11 cellular contexts compared by ENCODE assay signal in genomic region chr11:126426820-126427749, GRCh38.
DNase-seq lines count a peak whose midpoint lies in the region; ATAC-seq, FAIRE-seq and TF ChIP-seq lines count a peak whose summit lies in the region.
"Had no signal": no experiment of that assay in that cellular context is flagged by ENCODE, and none has a peak within 500 bp of the region (broad histone marks: within the 10 kb centered on the region; RNA-seq: fewer than 3 reads in every experiment).

No MANE protein-coding gene starts in this region.

- intact Hi-C loops in breast epithelium (cut with DNase I; ENCODE audit: low total_unique reads) (no loop called here), MCF 10A (cut with micrococcal nuclease) (no loop called here), heart left ventricle (cut with DNase I) (loop anchor here in 2 of 10 donors (5.0 to 10.0 kb wide), 2 partner anchors 112 to 115 kb away; no protein-coding TSS in a partner anchor)

- TF ChIP-seq CTCF in breast epithelium (IDR thresholded peaks at IDR 0.05) (no peak), MCF 10A (IDR thresholded peaks at IDR 0.05; ENCODE audit: unreplicated experiment) (no peak), heart left ventricle (IDR thresholded peaks at IDR 0.05) (no peak)

- FAIRE-seq in RCC 7860 (lab: Jason Lieb, UNC), result no peak
- FAIRE-seq: A549 had no signal

- 57 to 65% (median 60%) methylated on average over 14 of the region's 14 CpGs for WGBS in heart left ventricle, 4 donors

- H3K27me3 ChIP-seq in breast epithelium (no peaks in the 10 kb centered on the region), heart left ventricle (no peaks in the 10 kb centered on the region)

- H3K36me3 ChIP-seq in breast epithelium (no peaks in the 10 kb centered on the region), heart left ventricle (no peaks in the 10 kb centered on the region)

- no TSS peak for BruUV-seq in MCF 10A (replicated peaks; lab: Mats Ljungman, UMichigan)

- POLR2A ChIA-PET in MCF 10A (lab: Yijun Ruan, JAX), result interaction anchor here (0.6 kb wide), 1 partner anchor 24 kb away, joined by 3 read pairs; no protein-coding TSS in a partner anchor

- H3K4me3 Mint-ChIP-seq in MCF 10A (ENCODE audit: unreplicated experiment), result no peak overlapping the region

- no peaks in the 10 kb centered on the region for H3K36me3 Mint-ChIP-seq in MCF 10A (ENCODE audit: insufficient read depth, unreplicated experiment)

- H3K9me3 ChIP-seq in breast epithelium (no peaks in the 10 kb centered on the region), heart left ventricle (no peaks in the 10 kb centered on the region)
- H3K9me3 ChIP-seq: A549 had no signal

- peak; percentile 80 for ATAC-seq in HG03469 (IDR thresholded peaks at IDR 0.05; ENCODE audit: unreplicated experiment)
- ATAC-seq in heart left ventricle, result peak in 3 of 4 donors; percentile 12 to 17 (median 14)
- ATAC-seq: A549 had no signal

- no peaks in the 10 kb centered on the region for H3K4me1 ChIP-seq in breast epithelium
- peaks cover 2 to 62% (median 18%) of the 10 kb centered on the region in 12 donors for H3K4me1 ChIP-seq in heart left ventricle

- TF ChIP-seq POLR2A in breast epithelium (IDR thresholded peaks at IDR 0.05), result no peak
- TF ChIP-seq POLR2A in heart left ventricle (IDR thresholded peaks at IDR 0.05), result no peak

- H3K4me3 ChIP-seq in breast epithelium (no peak overlapping the region), heart left ventricle (no peak overlapping the region)
- H3K4me3 ChIP-seq: A549 had no signal

- no peaks in the 10 kb centered on the region for H3K27me3 Mint-ChIP-seq in MCF 10A (ENCODE audit: insufficient read depth, unreplicated experiment)

- H3K9me3 Mint-ChIP-seq in MCF 10A (ENCODE audit: unreplicated experiment), result no peaks in the 10 kb centered on the region

- DNase-seq in breast epithelium (ENCODE audit: low spot score in 2 of 2) (peak in 1 of 2 donors; percentile 55), MCF 10A (ENCODE audit: unreplicated experiment) (no peak), heart left ventricle (peak in 1 of 5 donors; percentile 65), KG1 (lab: John Stamatoyannopoulos, UW) (no peak), NCI-H510A (lab: John Stamatoyannopoulos, UW) (no peak), RCC 7860 (ENCODE audit: low spot score) (no peak), NCI-H1092 (lab: John Stamatoyannopoulos, UW) (no peak)
- DNase-seq: activated CD4-positive, alpha-beta T cell treated with anti-CD3 and anti-CD28 coated beads for 1 hour; NCI-H82 had no signal

- H3K4me1 Mint-ChIP-seq in MCF 10A (ENCODE audit: insufficient read depth, unreplicated experiment), result peaks cover 11% of the 10 kb centered on the region

- H3K27ac ChIP-seq in breast epithelium (peak overlapping the region; percentile 7 to 29), heart left ventricle (peak overlapping the region in 10 of 12 donors; percentile 22 to 71 (median 46))
- H3K27ac ChIP-seq: A549 had no signal

- no peak overlapping the region for H3K27ac Mint-ChIP-seq in MCF 10A (ENCODE audit: low read depth, unreplicated experiment)

- CTCF ChIA-PET in MCF 10A (lab: Yijun Ruan, JAX), result interaction anchor here (0.6 to 1.5 kb wide), 3 partner anchors 20 to 53 kb away, joined by 3 to 7 read pairs (median 3); no protein-coding TSS in a partner anchor
